ENCODE assay signal across 18 cellular contexts in the genomic region with DNA sequence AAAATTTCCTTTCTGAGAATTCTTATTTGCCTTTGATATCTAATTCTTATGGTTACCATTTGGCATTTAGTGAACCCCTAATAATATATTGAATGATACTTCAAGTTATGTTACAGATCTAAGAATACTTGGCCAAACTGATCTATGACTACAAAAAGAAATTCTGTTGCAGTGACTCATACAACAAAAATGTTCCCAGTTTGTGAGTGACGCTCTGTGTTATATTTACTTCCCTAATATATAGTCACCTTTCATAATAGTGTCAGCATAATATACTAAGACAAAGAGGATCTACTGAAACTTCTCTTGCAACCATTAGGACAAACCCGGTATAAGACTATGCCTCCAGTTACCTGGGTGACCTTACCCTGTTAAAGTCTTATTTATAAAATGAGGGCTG.
DNase-seq lines count a peak whose midpoint lies in the region; ATAC-seq and TF ChIP-seq lines count a peak whose summit lies in the region.
"Had no signal": no experiment of that assay in that cellular context is flagged by ENCODE, and none has a peak within 500 bp of the region (broad histone marks: within the 10 kb centered on the region; RNA-seq: fewer than 3 reads in every experiment).

No MANE protein-coding gene starts in this region.

- no peak overlapping the region for H3K27ac ChIP-seq in GM23338 (ENCODE audit: low read depth)
- H3K27ac ChIP-seq: SK-N-MC, upper lobe of left lung had no signal

- H3K4me3 Mint-ChIP-seq in GM23338 = no peak overlapping the region
- H3K4me3 Mint-ChIP-seq: central memory CD8-positive, alpha-beta T cell had no signal

- H3F3A ChIP-seq in GM23338 (replicated peaks; ENCODE audit: low read depth) = no peaks in the 10 kb centered on the region

- H3K9me2 ChIP-seq in GM23338 (ENCODE audit: insufficient read depth) = no peaks in the 10 kb centered on the region

- H3K4me3 ChIP-seq in AG10803 (ENCODE audit: low read length) (no peak overlapping the region), cardiac fibroblast (replicated peaks in 1 of 2; ENCODE audit: low read depth in 2 of 2, low read length in 2 of 2) (no peak overlapping the region), GM23338 (no peak overlapping the region)
- H3K4me3 ChIP-seq: SK-N-MC, upper lobe of left lung had no signal

- no peaks in the 10 kb centered on the region for H3K36me3 ChIP-seq in GM23338 (ENCODE audit: insufficient read depth)
- H3K36me3 ChIP-seq: upper lobe of left lung had no signal

- peaks cover 22% of the 10 kb centered on the region for H3K36me3 Mint-ChIP-seq in GM23338 (ENCODE audit: low read depth)

- TF ChIP-seq CTCF in AG10803 (conservative IDR thresholded peaks at IDR 0.05; ENCODE audit: low read length) = no peak
- TF ChIP-seq CTCF in cardiac fibroblast (IDR thresholded peaks at IDR 0.05; ENCODE audit: low read depth, low read length) = no peak
- TF ChIP-seq CTCF in GM23338 (conservative IDR thresholded peaks at IDR 0.05; ENCODE audit: low read depth in 2 of 2) = no peak

- no peak overlapping the region for H2AFZ ChIP-seq in GM23338

- no peaks in the 10 kb centered on the region for H3K27me3 ChIP-seq in GM23338 (ENCODE audit: insufficient read depth)
- H3K27me3 ChIP-seq: upper lobe of left lung had no signal

- no peak overlapping the region for H3K27ac Mint-ChIP-seq in GM23338

- ATAC-seq in HG03469 (IDR thresholded peaks at IDR 0.05; ENCODE audit: unreplicated experiment) (no peak), GM23338 (no peak)

- DNase-seq in AG10803 (ENCODE audit: low read depth) (peak; percentile 15), LHCN-M2 (ENCODE audit: low read depth) (peak; percentile 17), cardiac fibroblast (ENCODE audit: low read depth in 2 of 2) (peak; percentile 62 to 85), kidney glomerular epithelial cell (lab: John Stamatoyannopoulos, UW) (peak; percentile 13), GM23338 (ENCODE audit: low spot score) (no peak)
- no peak for DNase-seq in activated effector memory CD4-positive, alpha-beta T cell treated with Interleukin-2 at 50 U/mL for 16 hours
- DNase-seq in effector CD8-positive, alpha-beta T cell (lab: John Stamatoyannopoulos, UW) = no peak
- DNase-seq: activated naive CD4-positive, alpha-beta T cell; erythroblast; KG1; NCI-H187; NCI-H748 treated with DMSO at 0.1 percent for 48 hours; posterior cingulate gyrus; stimulated activated CD4-positive, alpha-beta T cell treated with anti-CD3 and anti-CD28 coated beads, Interleukin-2, amount 100 ng/mL, for 24 hours; upper lobe of left lung had no signal

- no peaks in the 10 kb centered on the region for H3K27me3 Mint-ChIP-seq in GM23338 (ENCODE audit: insufficient read depth, low read depth, poor library complexity)
- H3K27me3 Mint-ChIP-seq: central memory CD8-positive, alpha-beta T cell had no signal

- H3K79me2 ChIP-seq in GM23338 (replicated peaks; ENCODE audit: insufficient read depth) = no peaks in the 10 kb centered on the region

- H3K9me3 Mint-ChIP-seq in GM23338 = peaks cover 9% of the 10 kb centered on the region

- peaks cover 17% of the 10 kb centered on the region for H3K4me1 Mint-ChIP-seq in GM23338
- H3K4me1 Mint-ChIP-seq: central memory CD8-positive, alpha-beta T cell had no signal

- no peak overlapping the region for H3K4me2 ChIP-seq in GM23338

- no peaks in the 10 kb centered on the region for H4K20me1 ChIP-seq in GM23338 (replicated peaks; ENCODE audit: insufficient read depth)

- peaks cover 18% of the 10 kb centered on the region for H3K4me1 ChIP-seq in GM23338 (ENCODE audit: insufficient read depth)
- H3K4me1 ChIP-seq: upper lobe of left lung had no signal

TF ChIP-seq in GM23338, 12 proteins besides CTCF, POLR2A, EP300 and RAD21 (continues in another document):
- TF ChIP-seq ZNF331 (CRISPR knock-in tag; IDR thresholded peaks at IDR 0.05; ENCODE audit: low read depth) (no peak), JUNB (IDR thresholded peaks at IDR 0.05; ENCODE audit: unreplicated experiment) (no peak), STAT1 (IDR thresholded peaks at IDR 0.05; ENCODE audit: unreplicated experiment) (no peak), EZH2phosphoT487 (IDR thresholded peaks at IDR 0.05; ENCODE audit: unreplicated experiment) (no peak), POLR2AphosphoS5 (IDR thresholded peaks at IDR 0.05; ENCODE audit: low read depth) (no peak), NANOG (IDR thresholded peaks at IDR 0.05; ENCODE audit: borderline replicate concordance) (no peak), EZH2 (IDR thresholded peaks at IDR 0.05; ENCODE audit: low read depth, unreplicated experiment) (no peak)
- TF ChIP-seq, protein P1, sequence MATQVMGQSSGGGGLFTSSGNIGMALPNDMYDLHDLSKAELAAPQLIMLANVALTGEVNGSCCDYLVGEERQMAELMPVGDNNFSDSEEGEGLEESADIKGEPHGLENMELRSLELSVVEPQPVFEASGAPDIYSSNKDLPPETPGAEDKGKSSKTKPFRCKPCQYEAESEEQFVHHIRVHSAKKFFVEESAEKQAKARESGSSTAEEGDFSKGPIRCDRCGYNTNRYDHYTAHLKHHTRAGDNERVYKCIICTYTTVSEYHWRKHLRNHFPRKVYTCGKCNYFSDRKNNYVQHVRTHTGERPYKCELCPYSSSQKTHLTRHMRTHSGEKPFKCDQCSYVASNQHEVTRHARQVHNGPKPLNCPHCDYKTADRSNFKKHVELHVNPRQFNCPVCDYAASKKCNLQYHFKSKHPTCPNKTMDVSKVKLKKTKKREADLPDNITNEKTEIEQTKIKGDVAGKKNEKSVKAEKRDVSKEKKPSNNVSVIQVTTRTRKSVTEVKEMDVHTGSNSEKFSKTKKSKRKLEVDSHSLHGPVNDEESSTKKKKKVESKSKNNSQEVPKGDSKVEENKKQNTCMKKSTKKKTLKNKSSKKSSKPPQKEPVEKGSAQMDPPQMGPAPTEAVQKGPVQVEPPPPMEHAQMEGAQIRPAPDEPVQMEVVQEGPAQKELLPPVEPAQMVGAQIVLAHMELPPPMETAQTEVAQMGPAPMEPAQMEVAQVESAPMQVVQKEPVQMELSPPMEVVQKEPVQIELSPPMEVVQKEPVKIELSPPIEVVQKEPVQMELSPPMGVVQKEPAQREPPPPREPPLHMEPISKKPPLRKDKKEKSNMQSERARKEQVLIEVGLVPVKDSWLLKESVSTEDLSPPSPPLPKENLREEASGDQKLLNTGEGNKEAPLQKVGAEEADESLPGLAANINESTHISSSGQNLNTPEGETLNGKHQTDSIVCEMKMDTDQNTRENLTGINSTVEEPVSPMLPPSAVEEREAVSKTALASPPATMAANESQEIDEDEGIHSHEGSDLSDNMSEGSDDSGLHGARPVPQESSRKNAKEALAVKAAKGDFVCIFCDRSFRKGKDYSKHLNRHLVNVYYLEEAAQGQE (IDR thresholded peaks at IDR 0.05; ENCODE audit: unreplicated experiment) = no peak
- TF ChIP-seq, protein P2, sequence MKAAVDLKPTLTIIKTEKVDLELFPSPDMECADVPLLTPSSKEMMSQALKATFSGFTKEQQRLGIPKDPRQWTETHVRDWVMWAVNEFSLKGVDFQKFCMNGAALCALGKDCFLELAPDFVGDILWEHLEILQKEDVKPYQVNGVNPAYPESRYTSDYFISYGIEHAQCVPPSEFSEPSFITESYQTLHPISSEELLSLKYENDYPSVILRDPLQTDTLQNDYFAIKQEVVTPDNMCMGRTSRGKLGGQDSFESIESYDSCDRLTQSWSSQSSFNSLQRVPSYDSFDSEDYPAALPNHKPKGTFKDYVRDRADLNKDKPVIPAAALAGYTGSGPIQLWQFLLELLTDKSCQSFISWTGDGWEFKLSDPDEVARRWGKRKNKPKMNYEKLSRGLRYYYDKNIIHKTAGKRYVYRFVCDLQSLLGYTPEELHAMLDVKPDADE (IDR thresholded peaks at IDR 0.05) = no peak

Comparison
In these comparisons a context has a peak if more than half of its experiments do, and no peak if none do; other contexts are left out.
1. DNase-seq: peak in AG10803 (single experiment), LHCN-M2 (single experiment), cardiac fibroblast (2 of 2) and kidney glomerular epithelial cell (single experiment); none in GM23338 (single experiment), activated effector memory CD4-positive, alpha-beta T cell treated with Interleukin-2 at 50 U/mL for 16 hours (single experiment) and effector CD8-positive, alpha-beta T cell (single experiment).